In the genomic region with DNA sequence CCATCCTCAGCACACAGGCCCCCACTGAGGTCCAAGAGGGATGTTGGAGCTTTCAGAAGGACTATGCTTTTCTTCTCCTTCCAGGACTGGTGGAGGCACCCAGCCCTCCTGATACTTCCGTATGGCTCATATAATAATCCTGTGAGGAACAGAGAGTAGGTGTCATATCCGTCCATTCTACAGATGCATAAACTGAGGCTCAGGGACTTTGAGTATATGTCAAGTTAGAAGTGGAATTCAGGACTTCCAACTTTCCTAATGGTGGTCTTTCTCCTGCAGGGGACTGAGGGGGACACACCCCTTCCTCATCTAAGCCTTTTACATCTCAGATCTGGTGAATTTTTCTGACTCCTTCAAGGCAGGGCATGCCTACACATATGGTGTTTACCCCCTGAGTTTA, we compare ENCODE assay signal across 34 cellular contexts.
"Had no signal": no experiment of that assay in that cellular context is flagged by ENCODE, and none has a peak within 500 bp of the region (broad histone marks: within the 10 kb centered on the region; RNA-seq: fewer than 3 reads in every experiment).

No MANE protein-coding gene starts in this region.

- H3K36me3 ChIP-seq: MG63 had no signal

- H3K27me3 ChIP-seq: MG63 had no signal

- H3K4me3 ChIP-seq: MG63 had no signal

- DNase-seq: Karpas-422, Kasumi-1, MM.1S, MV-4-11, NCI-H1048, NCI-H1092, NCI-H1092 treated with DMSO at 0.1 percent for 48 hours, NCI-H1105, NCI-H1105 treated with DMSO at 0.1 percent for 48 hours, NCI-H1417, NCI-H1417 treated with DMSO at 0.1 percent for 48 hours, NCI-H1436, NCI-H1436 treated with DMSO at 0.1 percent for 48 hours, NCI-H146, NCI-H1694, NCI-H1694 treated with DMSO at 0.1 percent for 48 hours, NCI-H187, NCI-H187 treated with DMSO at 0.1 percent for 48 hours, NCI-H1930, NCI-H2029, NCI-H2081, NCI-H2081 treated with DMSO at 0.1 percent for 48 hours, NCI-H2107, NCI-H2171, NCI-H2171 treated with DMSO at 0.1 percent for 48 hours, NCI-H2227 treated with DMSO at 0.1 percent for 48 hours, NCI-H226, NCI-H345, NCI-H446, NCI-H446 treated with DMSO at 0.1 percent for 48 hours, NCI-H510A, NCI-H510A treated with DMSO at 0.1 percent for 48 hours, NCI-H524 had no signal
